Comparison of ENCODE assay signal across 2 cellular contexts in genomic region chr13:98162935-98163334, GRCh38.
TF ChIP-seq lines count a peak whose summit lies in the region.

No MANE protein-coding gene starts in this region.

TF ChIP-seq in HepG2, 621 proteins besides CTCF, POLR2A, EP300 and RAD21:
- no peak for TF ChIP-seq FOXK1 (CRISPR knock-in tag; IDR thresholded peaks at IDR 0.05; ENCODE audit: borderline replicate concordance, low read depth)
- no peak for TF ChIP-seq ZNF646 (CRISPR knock-in tag; IDR thresholded peaks at IDR 0.05)
- no peak for TF ChIP-seq AGO1 (IDR thresholded peaks at IDR 0.05; ENCODE audit: low read depth, low read length, poor library complexity, severe bottlenecking)
- TF ChIP-seq HNRNPUL1 (IDR thresholded peaks at IDR 0.05; ENCODE audit: low read depth, low read length): no peak
- no peak for TF ChIP-seq NR2C2 (CRISPR knock-in tag; IDR thresholded peaks at IDR 0.05; ENCODE audit: borderline replicate concordance)
- TF ChIP-seq CENPT (CRISPR knock-in tag; IDR thresholded peaks at IDR 0.05; ENCODE audit: low read depth): no peak
- no peak for TF ChIP-seq MZF1 (CRISPR knock-in tag; IDR thresholded peaks at IDR 0.05; ENCODE audit: borderline replicate concordance)
- no peak for TF ChIP-seq SP2 (CRISPR knock-in tag; IDR thresholded peaks at IDR 0.05)
- TF ChIP-seq IRF1 (CRISPR knock-in tag; IDR thresholded peaks at IDR 0.05; ENCODE audit: low read depth): no peak
- no peak for TF ChIP-seq ZNF367 (CRISPR knock-in tag; IDR thresholded peaks at IDR 0.05; ENCODE audit: borderline replicate concordance)
- TF ChIP-seq HMGA1 (CRISPR knock-in tag; conservative IDR thresholded peaks at IDR 0.05): no peak
- no peak for TF ChIP-seq MBNL3 (CRISPR knock-in tag; conservative IDR thresholded peaks at IDR 0.05)
- TF ChIP-seq, protein P1, sequence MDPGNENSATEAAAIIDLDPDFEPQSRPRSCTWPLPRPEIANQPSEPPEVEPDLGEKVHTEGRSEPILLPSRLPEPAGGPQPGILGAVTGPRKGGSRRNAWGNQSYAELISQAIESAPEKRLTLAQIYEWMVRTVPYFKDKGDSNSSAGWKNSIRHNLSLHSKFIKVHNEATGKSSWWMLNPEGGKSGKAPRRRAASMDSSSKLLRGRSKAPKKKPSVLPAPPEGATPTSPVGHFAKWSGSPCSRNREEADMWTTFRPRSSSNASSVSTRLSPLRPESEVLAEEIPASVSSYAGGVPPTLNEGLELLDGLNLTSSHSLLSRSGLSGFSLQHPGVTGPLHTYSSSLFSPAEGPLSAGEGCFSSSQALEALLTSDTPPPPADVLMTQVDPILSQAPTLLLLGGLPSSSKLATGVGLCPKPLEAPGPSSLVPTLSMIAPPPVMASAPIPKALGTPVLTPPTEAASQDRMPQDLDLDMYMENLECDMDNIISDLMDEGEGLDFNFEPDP (CRISPR knock-in tag; conservative IDR thresholded peaks at IDR 0.05): no peak
- no peak for TF ChIP-seq IRX3 (CRISPR knock-in tag; IDR thresholded peaks at IDR 0.05; ENCODE audit: borderline replicate concordance, low read depth)
- no peak for TF ChIP-seq ARNT (IDR thresholded peaks at IDR 0.05)

TF ChIP-seq in HEK293, 187 proteins besides CTCF, POLR2A, EP300 and RAD21:
- TF ChIP-seq ZNF433 (tag by site-specific recombination; IDR thresholded peaks at IDR 0.05; ENCODE audit: low read depth) (no peak), ZBTB1 (tag by site-specific recombination; IDR thresholded peaks at IDR 0.05) (no peak), ZSCAN4 (tag by site-specific recombination; IDR thresholded peaks at IDR 0.05) (no peak), ZNF645 (tag by site-specific recombination; IDR thresholded peaks at IDR 0.05) (no peak), ZNF114 (tag by site-specific recombination; IDR thresholded peaks at IDR 0.05) (no peak), ZNF837 (tag by site-specific recombination; IDR thresholded peaks at IDR 0.05) (no peak), ZNF146 (tag by site-specific recombination; IDR thresholded peaks at IDR 0.05) (peak; percentile 98)
- TF ChIP-seq, protein P2, sequence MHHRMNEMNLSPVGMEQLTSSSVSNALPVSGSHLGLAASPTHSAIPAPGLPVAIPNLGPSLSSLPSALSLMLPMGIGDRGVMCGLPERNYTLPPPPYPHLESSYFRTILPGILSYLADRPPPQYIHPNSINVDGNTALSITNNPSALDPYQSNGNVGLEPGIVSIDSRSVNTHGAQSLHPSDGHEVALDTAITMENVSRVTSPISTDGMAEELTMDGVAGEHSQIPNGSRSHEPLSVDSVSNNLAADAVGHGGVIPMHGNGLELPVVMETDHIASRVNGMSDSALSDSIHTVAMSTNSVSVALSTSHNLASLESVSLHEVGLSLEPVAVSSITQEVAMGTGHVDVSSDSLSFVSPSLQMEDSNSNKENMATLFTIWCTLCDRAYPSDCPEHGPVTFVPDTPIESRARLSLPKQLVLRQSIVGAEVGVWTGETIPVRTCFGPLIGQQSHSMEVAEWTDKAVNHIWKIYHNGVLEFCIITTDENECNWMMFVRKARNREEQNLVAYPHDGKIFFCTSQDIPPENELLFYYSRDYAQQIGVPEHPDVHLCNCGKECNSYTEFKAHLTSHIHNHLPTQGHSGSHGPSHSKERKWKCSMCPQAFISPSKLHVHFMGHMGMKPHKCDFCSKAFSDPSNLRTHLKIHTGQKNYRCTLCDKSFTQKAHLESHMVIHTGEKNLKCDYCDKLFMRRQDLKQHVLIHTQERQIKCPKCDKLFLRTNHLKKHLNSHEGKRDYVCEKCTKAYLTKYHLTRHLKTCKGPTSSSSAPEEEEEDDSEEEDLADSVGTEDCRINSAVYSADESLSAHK (tag by site-specific recombination; IDR thresholded peaks at IDR 0.05): no peak
- TF ChIP-seq, protein P3, sequence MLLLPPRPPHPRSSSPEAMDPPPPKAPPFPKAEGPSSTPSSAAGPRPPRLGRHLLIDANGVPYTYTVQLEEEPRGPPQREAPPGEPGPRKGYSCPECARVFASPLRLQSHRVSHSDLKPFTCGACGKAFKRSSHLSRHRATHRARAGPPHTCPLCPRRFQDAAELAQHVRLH (tag by site-specific recombination; IDR thresholded peaks at IDR 0.05): 0 out of 2 replicates have a peak, but pooled peaks have one; percentile 44
TF ChIP-seq in HEK293: peak in this region for 2.
